In genomic region chr11:125773516-125773915, GRCh38 we compare ENCODE assay signal across 20 cellular contexts. TPM values are rescaled to one million over a fixed set of nuclear protein-coding genes. Genes with fewer than 3 reads are reported as not detected.
A peak's percentile ranks its signal among the peaks of the same experiment; 100 is the strongest.
DNase-seq lines count a peak whose midpoint lies in the region; TF ChIP-seq lines count a peak whose summit lies in the region.
"Had no signal": no experiment of that assay in that cellular context is flagged by ENCODE, and none has a peak within 500 bp of the region (broad histone marks: within the 10 kb centered on the region; RNA-seq: fewer than 3 reads in every experiment).

No MANE protein-coding gene starts in this region.

- POLR2A ChIA-PET in SK-N-SH (lab: Yijun Ruan, JAX), result no interaction called here

- intact Hi-C loops in colonic mucosa (cut with DNase I), result no loop called here

- peaks cover 22% of the 10 kb centered on the region for H3F3A ChIP-seq in SK-N-SH (replicated peaks; ENCODE audit: insufficient read depth)

- H3K27ac ChIP-seq in SK-N-SH (ENCODE audit: low read depth in 2 of 2, low read length in 1 of 2) (peak overlapping the region in 1 of 2 experiments; percentile 68; a peak in 3 of 4 replicates), osteoblast (ENCODE audit: low read depth, low read length) (peak overlapping the region; percentile 13), colonic mucosa (no peak overlapping the region)

- H3K9me2 ChIP-seq in SK-N-SH, result no peaks in the 10 kb centered on the region

- peaks cover 0 to 29% of the 10 kb centered on the region in 2 experiments; a peak in 2 of 4 replicates for H3K4me1 ChIP-seq in SK-N-SH (ENCODE audit: control insufficient read depth in 1 of 2, insufficient read depth in 2 of 2, low read depth in 1 of 2, low read length in 1 of 2)
- H3K4me1 ChIP-seq in osteoblast (ENCODE audit: insufficient read depth, low read length), result peaks cover 7% of the 10 kb centered on the region
- H3K4me1 ChIP-seq in colonic mucosa, result no peaks in the 10 kb centered on the region

- H3K79me2 ChIP-seq in SK-N-SH (ENCODE audit: insufficient read depth) (no peaks in the 10 kb centered on the region), osteoblast (ENCODE audit: insufficient read depth, low read length) (no peaks in the 10 kb centered on the region)

- H2AFZ ChIP-seq in SK-N-SH (ENCODE audit: low read depth), result peak overlapping the region; percentile 7; the same call in 1 of the 2 replicates
- H2AFZ ChIP-seq in osteoblast (ENCODE audit: low read length), result no peak overlapping the region

- peak; percentile 58 for DNase-seq in EH (ENCODE audit: low read depth)
- DNase-seq in SK-N-SH, result no peak
- peak; percentile 5 for DNase-seq in epithelial cell of esophagus (ENCODE audit: low read depth)
- DNase-seq in osteoblast (ENCODE audit: insufficient read length, low spot score, missing footprints), result no peak
- DNase-seq in SIG-M5 (lab: John Stamatoyannopoulos, UW), result no peak
- DNase-seq in colonic mucosa, result no peak
- no peak for DNase-seq in NCI-H526 treated with DMSO at 0.1 percent for 48 hours (lab: John Stamatoyannopoulos, UW)
- DNase-seq: Calu3; CD4-positive, alpha-beta T cell; DMS79; GDM1; KG1; NCI-H1105; NCI-H187; NCI-H446; NCI-H82; SHP77 treated with DMSO at 0.1 percent for 48 hours had no signal

- no peak for TF ChIP-seq EP300 in SK-N-SH (IDR thresholded peaks at IDR 0.05; ENCODE audit: borderline replicate concordance in 1 of 2, low read depth in 1 of 2, low read length in 1 of 2)

- WGBS in SK-N-SH (ENCODE audit: low lambda C conversion rate), result 24% methylated on average over 3 of the region's 3 CpGs

- TF ChIP-seq CTCF in SK-N-SH (IDR thresholded peaks at IDR 0.05), result no peak
- no peak for TF ChIP-seq CTCF in epithelial cell of esophagus (IDR thresholded peaks at IDR 0.05; ENCODE audit: insufficient read depth, low read depth, low read length, missing control alignments)
- TF ChIP-seq CTCF in osteoblast (IDR thresholded peaks at IDR 0.05; ENCODE audit: extremely low read depth, low read depth, low read length), result no peak
- no peak for TF ChIP-seq CTCF in colonic mucosa (IDR thresholded peaks at IDR 0.05)

- H4K20me1 ChIP-seq in SK-N-SH (ENCODE audit: insufficient read depth) (no peaks in the 10 kb centered on the region), osteoblast (ENCODE audit: insufficient read depth, low read length) (no peaks in the 10 kb centered on the region)

- H3K4me2 ChIP-seq in SK-N-SH, result peak overlapping the region; percentile 52
- no peak overlapping the region for H3K4me2 ChIP-seq in osteoblast (ENCODE audit: insufficient read depth, low read length)

- no peaks in the 10 kb centered on the region for H3K27me3 ChIP-seq in SK-N-SH (ENCODE audit: insufficient read depth)
- no peaks in the 10 kb centered on the region for H3K27me3 ChIP-seq in osteoblast (ENCODE audit: insufficient read depth, low read length)
- no peaks in the 10 kb centered on the region for H3K27me3 ChIP-seq in colonic mucosa

- TF ChIP-seq RAD21 in SK-N-SH (IDR thresholded peaks at IDR 0.05; ENCODE audit: low read length), result no peak

- no peak overlapping the region for H3K4me3 ChIP-seq in SK-N-SH (ENCODE audit: low read depth in 2 of 2, low read length in 1 of 2)
- no peak overlapping the region for H3K4me3 ChIP-seq in epithelial cell of esophagus (ENCODE audit: low read length)
- no peak overlapping the region for H3K4me3 ChIP-seq in osteoblast (ENCODE audit: insufficient read depth, low read length)
- no peak overlapping the region for H3K4me3 ChIP-seq in colonic mucosa
- H3K4me3 ChIP-seq: MG63 had no signal

- H3K9me3 ChIP-seq in SK-N-SH, result no peaks in the 10 kb centered on the region
- no peaks in the 10 kb centered on the region for H3K9me3 ChIP-seq in osteoblast (ENCODE audit: low read depth, low read length)
- no peaks in the 10 kb centered on the region for H3K9me3 ChIP-seq in colonic mucosa

- H3K36me3 ChIP-seq in SK-N-SH (replicated peaks in 1 of 2; ENCODE audit: control insufficient read depth in 1 of 2, insufficient read depth in 2 of 2, low read length in 1 of 2), result no peaks in the 10 kb centered on the region
- H3K36me3 ChIP-seq in osteoblast (ENCODE audit: insufficient read depth, low read length), result no peaks in the 10 kb centered on the region
- H3K36me3 ChIP-seq in colonic mucosa, result no peaks in the 10 kb centered on the region
- H3K36me3 ChIP-seq: MG63 had no signal

- CTCF ChIA-PET in SK-N-SH (lab: Yijun Ruan, JAX), result no interaction called here

- H3K9ac ChIP-seq in SK-N-SH (peak overlapping the region; percentile 27; the same call in 1 of the 2 replicates), colonic mucosa (ENCODE audit: low read depth in 2 of 2, low read length in 2 of 2) (no peak overlapping the region)

TF ChIP-seq in SK-N-SH, 30 proteins besides CTCF, POLR2A, EP300 and RAD21:
- TF ChIP-seq PBX3 (IDR thresholded peaks at IDR 0.05) (peak; percentile 10; the same call in 1 of the 2 replicates), REST (IDR thresholded peaks at IDR 0.05; ENCODE audit: low read depth, low read length) (no peak)

RNA-seq across cellular contexts. Expression of gene PATE2, which starts 5.1 kb away (rescaled TPM):
- 0.06 and 0.07 TPM in 2 replicates for polyA plus RNA-seq in SK-N-SH (2012; rRNA removed)
- 0.05 and 0.09 TPM in 2 replicates for polyA plus RNA-seq in SK-N-SH (2012; cell fraction: cytosol; rRNA removed)
- 0.05 and 0.13 TPM in 2 replicates for polyA plus RNA-seq in SK-N-SH (2012; cell fraction: nucleus; rRNA removed)
- total RNA-seq in osteoblast (0.29 and 0.36 TPM in 2 replicates), colonic mucosa (not detected)
- total RNA-seq: A673; Calu3; CD4-positive, alpha-beta T cell; H1 had no signal

RNA-seq across cellular contexts. Expression of gene PATE3, which starts 14.4 kb away (rescaled TPM):
- polyA plus RNA-seq in SK-N-SH (2012; rRNA removed), result not detected in 2 replicates
- not detected in 2 replicates for polyA plus RNA-seq in SK-N-SH (2012; cell fraction: cytosol; rRNA removed)
- polyA plus RNA-seq in SK-N-SH (2012; cell fraction: nucleus; rRNA removed), result not detected in 2 replicates
- not detected in 2 replicates for total RNA-seq in osteoblast
- total RNA-seq in colonic mucosa, result not detected
- total RNA-seq: A673; Calu3; CD4-positive, alpha-beta T cell; H1 had no signal
- polyA plus RNA-seq: H1 had no signal

RNA-seq across cellular contexts. Expression of gene PATE1, which starts 27.4 kb away (rescaled TPM):
- polyA plus RNA-seq in SK-N-SH (2012; rRNA removed), result not detected in 2 replicates
- not detected in 2 replicates for polyA plus RNA-seq in SK-N-SH (2012; cell fraction: cytosol; rRNA removed)
- polyA plus RNA-seq in SK-N-SH (2012; cell fraction: nucleus; rRNA removed), result not detected in 2 replicates
- not detected in 2 replicates for total RNA-seq in osteoblast
- not detected for total RNA-seq in colonic mucosa
- total RNA-seq: A673; Calu3; CD4-positive, alpha-beta T cell; H1 had no signal
- polyA plus RNA-seq: H1 had no signal

RNA-seq across cellular contexts. Expression of gene PATE4, which starts 59.6 kb away (rescaled TPM):
- polyA plus RNA-seq in SK-N-SH (2012; rRNA removed), result not detected in 2 replicates
- polyA plus RNA-seq in SK-N-SH (2012; cell fraction: cytosol; rRNA removed), result not detected in 2 replicates
- not detected in 2 replicates for polyA plus RNA-seq in SK-N-SH (2012; cell fraction: nucleus; rRNA removed)
- not detected in 2 replicates for total RNA-seq in osteoblast
- not detected for total RNA-seq in colonic mucosa
- total RNA-seq: A673; Calu3; CD4-positive, alpha-beta T cell; H1 had no signal
- polyA plus RNA-seq: H1 had no signal

Comparison
In these comparisons a context has a peak if more than half of its experiments do, and no peak if none do; other contexts are left out.
1. DNase-seq: peak in EH (single experiment) and epithelial cell of esophagus (single experiment); none in SK-N-SH (single experiment), osteoblast (single experiment), SIG-M5 (single experiment), colonic mucosa (single experiment) and NCI-H526 treated with DMSO at 0.1 percent for 48 hours (single experiment).